In the genomic region with DNA sequence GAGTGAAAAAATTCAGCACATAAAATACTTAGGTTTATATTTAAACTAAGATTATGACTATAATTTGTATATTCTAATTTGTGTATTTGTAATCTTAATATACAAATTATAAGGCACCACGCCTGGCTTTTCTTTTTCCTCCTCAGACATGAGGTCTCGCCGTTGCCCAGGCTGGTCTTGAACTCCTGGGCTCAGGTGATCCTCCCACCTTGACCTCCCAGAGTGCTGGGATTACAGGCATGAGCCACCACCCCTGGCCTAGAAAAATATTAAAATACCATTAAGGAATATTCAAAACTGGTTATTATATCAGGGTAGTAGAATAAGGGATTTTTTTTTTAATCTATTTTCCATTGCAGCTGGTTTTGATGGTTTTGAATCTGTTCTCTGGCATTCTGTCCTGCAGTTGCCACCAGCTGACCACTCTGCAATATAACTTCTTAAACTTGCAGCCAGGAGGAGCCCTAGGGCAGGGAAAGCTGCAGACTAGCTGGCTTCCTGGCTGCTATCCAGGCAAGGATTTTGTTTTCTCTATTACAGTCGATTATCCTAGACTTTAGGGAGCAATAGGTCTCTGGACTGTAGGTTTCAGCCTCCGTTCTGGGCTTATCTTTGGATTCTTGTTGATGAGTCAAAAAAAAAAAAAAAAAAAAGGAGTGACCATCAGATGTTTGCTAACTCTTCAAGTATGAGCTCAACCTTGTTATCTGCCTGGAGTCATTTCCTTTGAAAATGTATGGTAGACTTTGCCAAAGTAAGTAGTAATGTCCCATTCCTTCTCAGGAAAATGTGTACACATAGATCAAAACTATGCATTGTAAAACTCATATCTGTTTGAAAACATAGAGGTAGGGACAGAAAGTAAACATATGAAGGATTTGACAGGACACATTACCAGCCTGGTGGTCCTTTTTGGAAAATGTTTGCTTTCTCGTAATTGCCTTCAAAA, we compare ENCODE assay signal across 8 cellular contexts. TPM values are rescaled to one million over a fixed set of nuclear protein-coding genes. Genes with fewer than 3 reads are reported as not detected.
DNase-seq lines count a peak whose midpoint lies in the region; ATAC-seq and TF ChIP-seq lines count a peak whose summit lies in the region.

No MANE protein-coding gene starts in this region.

- ATAC-seq in HG02884 (IDR thresholded peaks at IDR 0.05; ENCODE audit: unreplicated experiment), result no peak

- intact Hi-C loops in cardiac septum (cut with DNase I), result loop anchor here (1.0 kb wide), 2 partner anchors 40 to 55 kb away; no protein-coding TSS in a partner anchor

- peak; percentile 78 for DNase-seq in CD1c-positive myeloid dendritic cell (ENCODE audit: extremely low spot score)
- DNase-seq in NCI-H446 treated with DMSO at 0.1 percent for 48 hours (lab: John Stamatoyannopoulos, UW), result peak; percentile 30
- DNase-seq in amygdala (lab: John Stamatoyannopoulos, UW), result peak in 44 of 56 donors; percentile 12 to 88 (median 53)
- peak; percentile 76 for DNase-seq in cardiac septum (ENCODE audit: low spot score)
- DNase-seq in pons (ENCODE audit: low spot score), result peak; percentile 91
- no peak for DNase-seq in effector CD8-positive, alpha-beta T cell (lab: John Stamatoyannopoulos, UW)

- TF ChIP-seq CTCF in GM12874 (IDR thresholded peaks at IDR 0.05; ENCODE audit: insufficient read depth, low read depth, low read length), result peak; percentile 50

RNA-seq across cellular contexts. Expression of a gene that starts 13.2 kb away (rescaled TPM):
- 3.5 TPM for total RNA-seq in cardiac septum

RNA-seq across cellular contexts. Expression of a gene that starts 39.7 kb away (rescaled TPM):
- 3.6 TPM for total RNA-seq in cardiac septum

RNA-seq across cellular contexts. Expression of a gene that starts 58.6 kb away (rescaled TPM):
- total RNA-seq in cardiac septum, result 46.2 TPM
